23 cellular contexts compared by ENCODE assay signal in the genomic region with DNA sequence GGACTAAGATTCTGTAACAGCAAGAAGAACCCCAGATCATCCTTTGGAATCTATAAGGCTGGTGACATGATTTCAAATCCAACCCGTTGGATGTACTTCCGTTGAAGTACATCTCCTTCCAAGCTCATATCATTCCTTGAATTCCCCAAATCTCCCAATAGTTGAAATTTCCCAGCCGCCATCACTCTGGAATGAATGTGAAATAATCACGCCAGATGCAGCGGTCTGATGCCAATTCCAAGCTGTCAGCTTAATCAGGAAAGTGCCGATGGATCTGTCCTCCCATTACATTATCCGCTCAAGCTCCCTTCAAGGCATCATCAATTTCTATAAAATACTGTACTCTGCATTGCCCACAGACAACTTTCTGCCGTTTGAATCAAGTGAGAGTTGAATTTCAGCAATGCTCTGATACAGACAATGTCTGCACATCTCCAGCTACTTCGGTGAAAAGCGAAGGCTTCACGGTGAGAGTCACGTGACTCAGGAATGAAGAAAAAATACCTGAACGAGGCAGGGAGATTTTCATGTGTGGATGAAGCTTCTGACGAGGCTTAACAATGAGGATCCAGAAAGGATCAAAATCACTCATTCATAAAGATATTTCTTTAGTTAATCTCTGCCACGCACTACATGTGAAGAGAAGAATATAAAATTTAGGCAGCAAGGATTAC.
"Had no signal": no experiment of that assay in that cellular context is flagged by ENCODE, and none has a peak within 500 bp of the region (broad histone marks: within the 10 kb centered on the region; RNA-seq: fewer than 3 reads in every experiment).

No MANE protein-coding gene starts in this region.

- H3K9me3 ChIP-seq: colonic mucosa, lower lobe of right lung, mucosa of descending colon had no signal

- H3K27ac Mint-ChIP-seq: mesothelial cell of epicardium, naive B cell had no signal

- H3K4me2 ChIP-seq: hepatocyte had no signal

- H3K4me3 Mint-ChIP-seq: mesothelial cell of epicardium, naive B cell had no signal

- H3K36me3 ChIP-seq: colonic mucosa, esophagus muscularis mucosa, gastroesophageal sphincter, heart left ventricle, left lung, lower lobe of right lung had no signal

- H2AFZ ChIP-seq: hepatocyte had no signal

- H3K4me3 ChIP-seq: colonic mucosa, dorsolateral prefrontal cortex, esophagus muscularis mucosa, gastroesophageal sphincter, heart left ventricle, hepatocyte, left lung, lower lobe of right lung, mucosa of descending colon had no signal

- ATAC-seq: foreskin keratinocyte, gastroesophageal sphincter, heart left ventricle, left cardiac atrium, left lung, left ventricle myocardium superior, lower lobe of right lung, mucosa of descending colon had no signal

- FAIRE-seq: endothelial cell of umbilical vein, frontal cortex, islet of Langerhans, keratinocyte had no signal

- DNase-seq: colonic mucosa; dermis blood vessel endothelial cell; dorsolateral prefrontal cortex; effector CD4-positive, alpha-beta T cell; effector memory CD4-positive, alpha-beta T cell; foreskin keratinocyte; heart left ventricle; hypothalamus; left cardiac atrium; left lung; left ventricle myocardium superior; lower lobe of right lung; mesenchymal stem cell; mucosa of descending colon; naive B cell had no signal

- H3K36me3 Mint-ChIP-seq: mesothelial cell of epicardium had no signal

- H3K4me1 ChIP-seq: colonic mucosa, esophagus muscularis mucosa, foreskin keratinocyte, gastroesophageal sphincter, heart left ventricle, left lung, lower lobe of right lung had no signal

- H3K27me3 ChIP-seq: colonic mucosa, foreskin keratinocyte, hepatocyte had no signal

- H3K4me1 Mint-ChIP-seq: mesothelial cell of epicardium, naive B cell had no signal

- H3K79me2 ChIP-seq: hepatocyte had no signal

- H3K27ac ChIP-seq: colonic mucosa, dorsolateral prefrontal cortex, esophagus muscularis mucosa, foreskin keratinocyte, gastroesophageal sphincter, heart left ventricle, hepatocyte, left lung, lower lobe of right lung had no signal
